8 cellular contexts compared by ENCODE assay signal in genomic region chr3:46110701-46111493, GRCh38.
DNase-seq lines count a peak whose midpoint lies in the region; ATAC-seq and TF ChIP-seq lines count a peak whose summit lies in the region.

No MANE protein-coding gene starts in this region.

- no peaks in the 10 kb centered on the region for H3K9me3 ChIP-seq in left ventricle myocardium inferior (replicated peaks)

- H3K4me3 ChIP-seq in left ventricle myocardium inferior: no peak overlapping the region

- no peak overlapping the region for H3K27ac ChIP-seq in left ventricle myocardium inferior (replicated peaks)

- no peak for TF ChIP-seq CTCF in left ventricle myocardium inferior (IDR thresholded peaks at IDR 0.05; ENCODE audit: borderline replicate concordance)
- no peak for TF ChIP-seq CTCF in progenitor cell of endocrine pancreas (IDR thresholded peaks at IDR 0.05; ENCODE audit: unreplicated experiment)

- no peaks in the 10 kb centered on the region for H3K4me1 Mint-ChIP-seq in progenitor cell of endocrine pancreas (ENCODE audit: low read depth)

- ATAC-seq in Right ventricle myocardium inferior (peak; percentile 71), HG03354 (IDR thresholded peaks at IDR 0.05; ENCODE audit: poor library complexity, severe bottlenecking, unreplicated experiment) (peak; percentile 82), HG03135 (IDR thresholded peaks at IDR 0.05; ENCODE audit: unreplicated experiment) (no peak)

- no peak overlapping the region for H3K27ac Mint-ChIP-seq in progenitor cell of endocrine pancreas

- DNase-seq in Right ventricle myocardium inferior (ENCODE audit: missing footprints) (peak; percentile 71), left ventricle myocardium inferior (no peak), SKM-1 (lab: John Stamatoyannopoulos, UW; ENCODE audit: unreplicated experiment) (peak; percentile 83), iPS DF 19.7 (ENCODE audit: low read depth, low spot score) (peak; percentile 17), progenitor cell of endocrine pancreas (ENCODE audit: low spot score, unreplicated experiment) (no peak)
- DNase-seq in activated T-cell treated with anti-CD3 and anti-CD28 coated beads, Interleukin-2, amount 50 U/mL, for 48 hours: no peak

- no peaks in the 10 kb centered on the region for H3K27me3 ChIP-seq in left ventricle myocardium inferior (ENCODE audit: low read depth)

- H3K4me3 Mint-ChIP-seq in progenitor cell of endocrine pancreas (ENCODE audit: low read depth): no peak overlapping the region

- H3K4me1 ChIP-seq in left ventricle myocardium inferior: peaks cover 5% of the 10 kb centered on the region

- intact Hi-C loops in Right ventricle myocardium inferior (cut with DNase I): no loop called here
- intact Hi-C loops in left ventricle myocardium inferior (cut with micrococcal nuclease): no loop called here

- H3K27me3 Mint-ChIP-seq in progenitor cell of endocrine pancreas: no peaks in the 10 kb centered on the region

- no peaks in the 10 kb centered on the region for H3K36me3 Mint-ChIP-seq in progenitor cell of endocrine pancreas (ENCODE audit: insufficient read depth)

- H3K9me3 Mint-ChIP-seq in progenitor cell of endocrine pancreas (ENCODE audit: low read depth): peaks cover 10% of the 10 kb centered on the region

- H3K36me3 ChIP-seq in left ventricle myocardium inferior: no peaks in the 10 kb centered on the region

Comparison
In these comparisons a context has a peak if more than half of its experiments do, and no peak if none do; other contexts are left out.
1. DNase-seq: peak in Right ventricle myocardium inferior (single experiment), SKM-1 (single experiment) and iPS DF 19.7 (single experiment); none in left ventricle myocardium inferior (single experiment), activated T-cell treated with anti-CD3 and anti-CD28 coated beads, Interleukin-2, amount 50 U/mL, for 48 hours (0 of 2) and progenitor cell of endocrine pancreas (single experiment).